31 cellular contexts compared by ENCODE assay signal in genomic region chr9:94839398-94839797, GRCh38.
A peak's percentile ranks its signal among the peaks of the same experiment; 100 is the strongest.
DNase-seq lines count a peak whose midpoint lies in the region; ATAC-seq, FAIRE-seq and TF ChIP-seq lines count a peak whose summit lies in the region.
"Had no signal": no experiment of that assay in that cellular context is flagged by ENCODE, and none has a peak within 500 bp of the region (broad histone marks: within the 10 kb centered on the region; RNA-seq: fewer than 3 reads in every experiment).

No MANE protein-coding gene starts in this region.

- in situ Hi-C loops in GM12878 (cut with MboI) = no loop called here

- FAIRE-seq in GM12878 (lab: Jason Lieb, UNC) = no peak
- FAIRE-seq: frontal cortex, HepG2 had no signal

- H3K9me3 Mint-ChIP-seq in activated naive CD4-positive, alpha-beta T cell treated with anti-CD3 and anti-CD28 coated beads, Interleukin-2, amount 50 U/mL, for 24 hours = peaks cover 18% of the 10 kb centered on the region
- peaks cover 13% of the 10 kb centered on the region for H3K9me3 Mint-ChIP-seq in T-helper 2 cell treated with Interferon-gamma antibody and Interleukin-4, amounts not matched to agents 5 μg/mL and 100 μg/mL, for 36 hours
- peaks cover 23 to 27% of the 10 kb centered on the region in 2 donors for H3K9me3 Mint-ChIP-seq in stimulated activated naive CD8-positive, alpha-beta T cell treated with anti-CD3 and anti-CD28 coated beads, Interleukin-15, amount 100 ng/mL, for 72 hours

- TF ChIP-seq POLR2A in GM12878 (IDR thresholded peaks at IDR 0.05; ENCODE audit: low read depth, low read length) (no peak), tibial nerve (IDR thresholded peaks at IDR 0.05) (no peak)

- WGBS in GM12878 (ENCODE audit: insufficient coverage, insufficient replicate concordance, low lambda C conversion rate, missing lambda C conversion rate) = 42% methylated on average over 1 of the region's 1 CpG
- WGBS in tibial nerve, 2 donors = 93 to 97% methylated on average over 1 of the region's 1 CpG

- no peaks in the 10 kb centered on the region for H3K27me3 Mint-ChIP-seq in activated naive CD4-positive, alpha-beta T cell treated with anti-CD3 and anti-CD28 coated beads, Interleukin-2, amount 50 U/mL, for 24 hours
- no peaks in the 10 kb centered on the region for H3K27me3 Mint-ChIP-seq in T-helper 2 cell treated with Interferon-gamma antibody and Interleukin-4, amounts not matched to agents 5 μg/mL and 100 μg/mL, for 36 hours (ENCODE audit: low read depth)
- no peaks in the 10 kb centered on the region for H3K27me3 Mint-ChIP-seq in stimulated activated naive CD8-positive, alpha-beta T cell treated with anti-CD3 and anti-CD28 coated beads, Interleukin-15, amount 100 ng/mL, for 72 hours
- H3K27me3 Mint-ChIP-seq: naive B cell, type B pancreatic cell had no signal

- peak overlapping the region; percentile 46 for H3K27ac Mint-ChIP-seq in activated naive CD4-positive, alpha-beta T cell treated with anti-CD3 and anti-CD28 coated beads, Interleukin-2, amount 50 U/mL, for 24 hours
- H3K27ac Mint-ChIP-seq in T-helper 2 cell treated with Interferon-gamma antibody and Interleukin-4, amounts not matched to agents 5 μg/mL and 100 μg/mL, for 36 hours = no peak overlapping the region
- no peak overlapping the region for H3K27ac Mint-ChIP-seq in stimulated activated naive CD8-positive, alpha-beta T cell treated with anti-CD3 and anti-CD28 coated beads, Interleukin-15, amount 100 ng/mL, for 72 hours
- H3K27ac Mint-ChIP-seq: GM23338, HFFc6, mesothelial cell of epicardium, naive B cell, type B pancreatic cell had no signal

- CTCF ChIA-PET in GM12878 (lab: Yijun Ruan, JAX) = no interaction called here

- no TSS peak for BruUV-seq in GM12878 (replicated peaks; lab: Mats Ljungman, UMichigan)

- peaks cover 20% of the 10 kb centered on the region for H3K36me3 Mint-ChIP-seq in activated naive CD4-positive, alpha-beta T cell treated with anti-CD3 and anti-CD28 coated beads, Interleukin-2, amount 50 U/mL, for 24 hours
- H3K36me3 Mint-ChIP-seq in T-helper 2 cell treated with Interferon-gamma antibody and Interleukin-4, amounts not matched to agents 5 μg/mL and 100 μg/mL, for 36 hours (ENCODE audit: low read depth) = peaks cover 11% of the 10 kb centered on the region

- TF ChIP-seq EP300 in GM12878 (IDR thresholded peaks at IDR 0.05; ENCODE audit: borderline replicate concordance in 1 of 2, control insufficient read depth in 1 of 2, low read depth in 2 of 2, low read length in 2 of 2) (no peak), tibial nerve (IDR thresholded peaks at IDR 0.05) (no peak)

- ATAC-seq in GM12878 = peak; percentile 70
- ATAC-seq in stimulated activated naive CD8-positive, alpha-beta T cell treated with anti-CD3 and anti-CD28 coated beads, Interleukin-15, amount 100 ng/mL, for 72 hours = peak; percentile 93
- ATAC-seq: GM23338, HepG2, Panc1, right lobe of liver, SK-N-SH treated with all-trans-retinoic acid at 6 μM for 48 hours had no signal

- no peak for DNase-seq in activated naive CD4-positive, alpha-beta T cell treated with Interleukin-2 at 50 U/mL for 16 hours
- peak; percentile 17 for DNase-seq in T-helper 2 cell treated with Interferon-gamma antibody and Interleukin-4, amounts not matched to agents 5 μg/mL and 100 μg/mL, for 36 hours (ENCODE audit: low spot score)
- no peak for DNase-seq in GM12878 (ENCODE audit: low read depth, low spot score)
- peak in 1 of 2 donors; percentile 14 for DNase-seq in stimulated activated naive CD8-positive, alpha-beta T cell treated with anti-CD3 and anti-CD28 coated beads, Interleukin-15, amount 100 ng/mL, for 72 hours
- no peak for DNase-seq in tibial nerve (ENCODE audit: low spot score in 2 of 2)
- no peak for DNase-seq in 8988T
- DNase-seq: activated CD4-positive, alpha-beta T cell treated with anti-CD3 and anti-CD28 coated beads for 1 hour; activated gamma-delta T cell treated with Interleukin-2 at 50 U/mL for 16 hours; amniotic stem cell; C1 segment of cervical spinal cord; COR-L47; GF-D8; HFFc6; MM.1S; naive B cell; NCI-H146; NCI-H226; NCI-H526 treated with DMSO at 0.1 percent for 48 hours; right lobe of liver; Right ventricle myocardium superior; spleen; substantia nigra had no signal

- H3K9ac ChIP-seq in GM12878 (ENCODE audit: control insufficient read depth, insufficient read depth, low read length) = no peak overlapping the region

- no peaks in the 10 kb centered on the region for H3K36me3 ChIP-seq in GM12878 (ENCODE audit: control insufficient read depth in 2 of 2, insufficient read depth in 2 of 2, low read length in 1 of 2)
- H3K36me3 ChIP-seq in tibial nerve = peaks cover 0 to 14% (median 0%) of the 10 kb centered on the region in 3 donors
- H3K36me3 ChIP-seq: prostate gland, right lobe of liver, spleen had no signal

- peaks cover 52% of the 10 kb centered on the region for H3K4me1 Mint-ChIP-seq in activated naive CD4-positive, alpha-beta T cell treated with anti-CD3 and anti-CD28 coated beads, Interleukin-2, amount 50 U/mL, for 24 hours
- peaks cover 19% of the 10 kb centered on the region for H3K4me1 Mint-ChIP-seq in T-helper 2 cell treated with Interferon-gamma antibody and Interleukin-4, amounts not matched to agents 5 μg/mL and 100 μg/mL, for 36 hours (ENCODE audit: low read depth)
- peaks cover 28% of the 10 kb centered on the region for H3K4me1 Mint-ChIP-seq in stimulated activated naive CD8-positive, alpha-beta T cell treated with anti-CD3 and anti-CD28 coated beads, Interleukin-15, amount 100 ng/mL, for 72 hours

- H3K4me1 ChIP-seq in GM12878 (ENCODE audit: control insufficient read depth, insufficient read depth, low read length) (no peaks in the 10 kb centered on the region), tibial nerve (peaks cover 0 to 4% (median 0%) of the 10 kb centered on the region in 4 donors)
- H3K4me1 ChIP-seq: prostate gland had no signal

- SMC1A ChIA-PET in GM12878 (lab: Charles Lee; ENCODE audit: uncharacterized antibody, unreplicated experiment) = interaction anchor here (1.0 kb wide), 1 partner anchor 35 kb away, joined by 3 read pairs; no protein-coding TSS in a partner anchor

- H3K27me3 ChIP-seq in GM12878 (replicated peaks in 1 of 2; ENCODE audit: control insufficient read depth in 2 of 2, insufficient read depth in 2 of 2, low read length in 1 of 2) (no peaks in the 10 kb centered on the region), tibial nerve (no peaks in the 10 kb centered on the region)
- H3K27me3 ChIP-seq: right lobe of liver, spleen had no signal

- TF ChIP-seq CTCF in GM12878 (IDR thresholded peaks at IDR 0.05 in 2 of 3, conservative IDR thresholded peaks at IDR 0.05 in 1 of 3; ENCODE audit: control insufficient read depth in 2 of 3, extremely low read depth in 1 of 3, insufficient read depth in 1 of 3, low read depth in 3 of 3, low read length in 3 of 3) (no peak), tibial nerve (IDR thresholded peaks at IDR 0.05) (no peak)

- H3K4me3 Mint-ChIP-seq in activated naive CD4-positive, alpha-beta T cell treated with anti-CD3 and anti-CD28 coated beads, Interleukin-2, amount 50 U/mL, for 24 hours = peak overlapping the region; percentile 26
- no peak overlapping the region for H3K4me3 Mint-ChIP-seq in T-helper 2 cell treated with Interferon-gamma antibody and Interleukin-4, amounts not matched to agents 5 μg/mL and 100 μg/mL, for 36 hours
- H3K4me3 Mint-ChIP-seq in stimulated activated naive CD8-positive, alpha-beta T cell treated with anti-CD3 and anti-CD28 coated beads, Interleukin-15, amount 100 ng/mL, for 72 hours = no peak overlapping the region
- H3K4me3 Mint-ChIP-seq: GM23338, HFFc6, mesothelial cell of epicardium, naive B cell, type B pancreatic cell had no signal

- H2AFZ ChIP-seq in GM12878 (ENCODE audit: control insufficient read depth, low read depth, low read length) = no peak overlapping the region
- H2AFZ ChIP-seq: GM23338 had no signal

- no peaks in the 10 kb centered on the region for H3K79me2 ChIP-seq in GM12878 (ENCODE audit: control insufficient read depth, insufficient read depth, low read length)

- no peak for TF ChIP-seq RAD21 in GM12878 (IDR thresholded peaks at IDR 0.05; ENCODE audit: insufficient read depth, low read depth, low read length)

- H4K20me1 ChIP-seq in GM12878 (ENCODE audit: control insufficient read depth, insufficient read depth) = no peaks in the 10 kb centered on the region

- intact Hi-C loops in GM12878 (cut with micrococcal nuclease; ENCODE audit: unreplicated experiment) = no loop called here

- H3K9me3 ChIP-seq in GM12878 (replicated peaks; ENCODE audit: control insufficient read depth, insufficient read depth, low read length) (no peaks in the 10 kb centered on the region), tibial nerve (peaks cover 0 to 26% (median 4%) of the 10 kb centered on the region in 4 donors)
- H3K9me3 ChIP-seq: prostate gland, right lobe of liver had no signal

- RAD21 ChIA-PET in GM12878 (lab: Charles Lee; ENCODE audit: unreplicated experiment) = no interaction called here

- H3K27ac ChIP-seq in GM12878 (ENCODE audit: control insufficient read depth, insufficient read depth) = peak overlapping the region; percentile 3; the same call in 1 of the 2 replicates
- no peak overlapping the region for H3K27ac ChIP-seq in tibial nerve
- H3K27ac ChIP-seq: prostate gland, right lobe of liver, spleen had no signal

- no peak overlapping the region for H3K4me2 ChIP-seq in GM12878 (ENCODE audit: control insufficient read depth, insufficient read depth)
- H3K4me2 ChIP-seq: GM23338 had no signal

- H3K4me3 ChIP-seq in GM12878 (no peak overlapping the region), tibial nerve (no peak overlapping the region)
- H3K4me3 ChIP-seq: GM23338, prostate gland, right lobe of liver, spleen had no signal

- POLR2A ChIA-PET in GM12878 (lab: Charles Lee) = no interaction called here

TF ChIP-seq in GM12878, 131 proteins besides CTCF, POLR2A, EP300 and RAD21 (continues in another document):
- TF ChIP-seq ETV6 (conservative IDR thresholded peaks at IDR 0.05 in 1 of 2, IDR thresholded peaks at IDR 0.05 in 1 of 2; ENCODE audit: borderline replicate concordance in 1 of 2, low read depth in 1 of 2) (no peak), EGR1 (IDR thresholded peaks at IDR 0.05; ENCODE audit: borderline replicate concordance in 1 of 2, low read depth in 2 of 2, low read length in 2 of 2) (no peak), RUNX3 (IDR thresholded peaks at IDR 0.05; ENCODE audit: low read length) (no peak), PML (IDR thresholded peaks at IDR 0.05; ENCODE audit: low read length) (no peak), BACH1 (IDR thresholded peaks at IDR 0.05; ENCODE audit: borderline replicate concordance) (no peak), TCF7 (IDR thresholded peaks at IDR 0.05; ENCODE audit: borderline replicate concordance) (no peak), NR2C2 (IDR thresholded peaks at IDR 0.05; ENCODE audit: borderline replicate concordance, control insufficient read depth, insufficient read length, low read depth) (no peak), CREB1 (IDR thresholded peaks at IDR 0.05; ENCODE audit: low read depth) (no peak)
